In genomic region chr6:27146456-27146705, GRCh38 we compare ENCODE assay signal across 8 cellular contexts.
DNase-seq lines count a peak whose midpoint lies in the region; ATAC-seq and TF ChIP-seq lines count a peak whose summit lies in the region.
"Not testable (repeated sequence)": the region's sequence is repeated elsewhere in the genome, so short reads cannot be mapped to it uniquely, and the experiment has no call there.

No MANE protein-coding gene starts in this region.

- peaks cover 5 to 30% (median 19%) of the 10 kb centered on the region in 7 donors for H3K4me1 Mint-ChIP-seq in naive thymus-derived CD4-positive, alpha-beta T cell

- in situ Hi-C loops in astrocyte of the cerebellum (cut with HindIII; ENCODE audit: low sequenced_read_pairs): loop anchor here (25.0 kb wide), 1 partner anchor 1109 kb away; a partner anchor contains a TSS

- H3K9me3 Mint-ChIP-seq in naive thymus-derived CD4-positive, alpha-beta T cell: not testable (repeated sequence)

- not testable (repeated sequence) for H4K20me1 ChIP-seq in OCI-LY7 (ENCODE audit: insufficient read depth, low read length)

- intact Hi-C loops in OCI-LY7 (cut with micrococcal nuclease; ENCODE audit: unreplicated experiment): loop anchor here (1.0 to 10.0 kb wide), 5 partner anchors 14 to 1762 kb away; a partner anchor contains a TSS
- intact Hi-C loops in naive thymus-derived CD4-positive, alpha-beta T cell (cut with micrococcal nuclease): loop anchor here (1.0 to 5.0 kb wide), 18 partner anchors 14 to 1751 kb away; a partner anchor contains a TSS
- intact Hi-C loops in stomach (cut with DNase I; ENCODE audit: low total_unique reads): not testable (repeated sequence)

- H3K4me3 ChIP-seq in BE2C (ENCODE audit: low read depth, low read length) (peak overlapping the region; percentile 87), OCI-LY7 (ENCODE audit: low read depth, low read length, poor library complexity, severe bottlenecking) (peak overlapping the region; percentile 73), astrocyte of the cerebellum (ENCODE audit: low read depth, low read length) (peak overlapping the region; percentile 68), iPS-15b (ENCODE audit: low read depth, low read length) (peak overlapping the region; percentile 90), stomach (peak overlapping the region; percentile 53 to 60 (median 58))
- peak overlapping the region; percentile 90 for H3K4me3 ChIP-seq in naive thymus-derived CD4-positive, alpha-beta T cell (ENCODE audit: low read length)

- H3K4me2 ChIP-seq in OCI-LY7 (ENCODE audit: low read length): peak overlapping the region; percentile 86

- not testable (repeated sequence) for H3K9me2 ChIP-seq in OCI-LY7 (ENCODE audit: insufficient read depth, low read length)

- peak overlapping the region; percentile 99 for H3K27ac ChIP-seq in OCI-LY7 (ENCODE audit: low read depth, low read length, poor library complexity, severe bottlenecking)
- peak overlapping the region; percentile 79 for H3K27ac ChIP-seq in epithelial cell of prostate
- H3K27ac ChIP-seq in naive thymus-derived CD4-positive, alpha-beta T cell (ENCODE audit: low read depth, low read length): peak overlapping the region; percentile 89
- peak overlapping the region; percentile 91 to 98 (median 94) for H3K27ac ChIP-seq in stomach

- H2AFZ ChIP-seq in OCI-LY7 (ENCODE audit: low read length): not testable (repeated sequence)

- ATAC-seq in GM19324 (IDR thresholded peaks at IDR 0.05; ENCODE audit: low FRiP score, unreplicated experiment): peak; percentile 0
- ATAC-seq in naive thymus-derived CD4-positive, alpha-beta T cell: peak; percentile 50

- H3K27me3 ChIP-seq in BE2C; iPS-15b (ENCODE audit: control insufficient read depth, insufficient read depth, low read length); naive thymus-derived CD4-positive, alpha-beta T cell (ENCODE audit: control insufficient read depth in 2 of 2, insufficient read depth in 2 of 2, low read length in 2 of 2); stomach: not testable (repeated sequence)

- DNase-seq in BE2C; OCI-LY7 (ENCODE audit: low spot score); astrocyte of the cerebellum (ENCODE audit: low read depth); epithelial cell of prostate (ENCODE audit: low read depth, low spot score); naive thymus-derived CD4-positive, alpha-beta T cell; stomach: not testable (repeated sequence)

- peaks cover 24% of the 10 kb centered on the region; the same call in 1 of the 2 replicates for H3K79me2 ChIP-seq in OCI-LY7 (ENCODE audit: insufficient read depth, low read depth, low read length)

- H3K27ac Mint-ChIP-seq in naive thymus-derived CD4-positive, alpha-beta T cell: not testable (repeated sequence)

- TF ChIP-seq POLR2A in stomach (IDR thresholded peaks at IDR 0.05): not testable (repeated sequence)

- WGBS in stomach, 5 donors: 1 to 20% (median 6%) methylated on average over 16 to 23 of the region's 23 CpGs

- H3K9me3 ChIP-seq in BE2C; OCI-LY7 (ENCODE audit: low read length); iPS-15b (ENCODE audit: control insufficient read depth, insufficient read depth, low read length); naive thymus-derived CD4-positive, alpha-beta T cell (ENCODE audit: control insufficient read depth in 2 of 3, low read length in 3 of 3); stomach: not testable (repeated sequence)

- TSS peak; percentile 96 for BruUV-seq in OCI-LY7 (replicated peaks; lab: Mats Ljungman, UMichigan)

- POLR2A ChIA-PET in OCI-LY7 (lab: Charles Lee): interaction anchor here (1.0 to 10.1 kb wide), 24 partner anchors 8 to 1125 kb away, joined by 3 to 235 read pairs (median 8); a partner anchor contains a TSS
- POLR2A ChIA-PET in naive thymus-derived CD4-positive, alpha-beta T cell (lab: Charles Lee): interaction anchor here (0.6 to 23.3 kb wide), 49 partner anchors 9 to 1738 kb away, joined by 3 to 795 read pairs (median 14); partner anchors contain the start of gene ZNF184

- not testable (repeated sequence) for H3K4me1 ChIP-seq in BE2C; iPS-15b (ENCODE audit: control insufficient read depth, insufficient read depth, low read length); naive thymus-derived CD4-positive, alpha-beta T cell (ENCODE audit: control insufficient read depth in 2 of 2, insufficient read depth in 2 of 2, low read length in 2 of 2)
- H3K4me1 ChIP-seq in OCI-LY7 (ENCODE audit: insufficient read depth, low read length, poor library complexity, severe bottlenecking) (peaks cover 65% of the 10 kb centered on the region), stomach (peaks cover 12 to 35% (median 25%) of the 10 kb centered on the region in 4 donors)

- not testable (repeated sequence) for TF ChIP-seq CTCF in BE2C (IDR thresholded peaks at IDR 0.05; ENCODE audit: low read depth, low read length); OCI-LY7 (conservative IDR thresholded peaks at IDR 0.05; ENCODE audit: low read length); astrocyte of the cerebellum (IDR thresholded peaks at IDR 0.05; ENCODE audit: low read depth, low read length, missing control alignments); stomach (IDR thresholded peaks at IDR 0.05)

- not testable (repeated sequence) for H3K36me3 Mint-ChIP-seq in naive thymus-derived CD4-positive, alpha-beta T cell

- CTCF ChIA-PET in OCI-LY7 (lab: Charles Lee; ENCODE audit: unreplicated experiment): interaction anchor here (1.7 kb wide), 1 partner anchor 10 kb away, joined by 4 read pairs; no protein-coding TSS in a partner anchor
- CTCF ChIA-PET in naive thymus-derived CD4-positive, alpha-beta T cell (lab: Charles Lee): interaction anchor here (1.3 to 4.9 kb wide), 4 partner anchors 8 to 692 kb away, joined by 3 to 45 read pairs (median 12); a partner anchor contains a TSS

- not testable (repeated sequence) for H3K27me3 Mint-ChIP-seq in naive thymus-derived CD4-positive, alpha-beta T cell

- H3K36me3 ChIP-seq in BE2C; OCI-LY7 (ENCODE audit: insufficient read depth, low read length); iPS-15b (ENCODE audit: control insufficient read depth, insufficient read depth, low read length); naive thymus-derived CD4-positive, alpha-beta T cell (ENCODE audit: control insufficient read depth in 2 of 3, insufficient read depth in 3 of 3, low read length in 3 of 3); stomach: not testable (repeated sequence)

- not testable (repeated sequence) for TF ChIP-seq EP300 in stomach (IDR thresholded peaks at IDR 0.05)

- H3K4me3 Mint-ChIP-seq in naive thymus-derived CD4-positive, alpha-beta T cell: not testable (repeated sequence)

- H3K9ac ChIP-seq in iPS-15b (ENCODE audit: low read depth, low read length): peak overlapping the region; percentile 100
